In the genomic region with DNA sequence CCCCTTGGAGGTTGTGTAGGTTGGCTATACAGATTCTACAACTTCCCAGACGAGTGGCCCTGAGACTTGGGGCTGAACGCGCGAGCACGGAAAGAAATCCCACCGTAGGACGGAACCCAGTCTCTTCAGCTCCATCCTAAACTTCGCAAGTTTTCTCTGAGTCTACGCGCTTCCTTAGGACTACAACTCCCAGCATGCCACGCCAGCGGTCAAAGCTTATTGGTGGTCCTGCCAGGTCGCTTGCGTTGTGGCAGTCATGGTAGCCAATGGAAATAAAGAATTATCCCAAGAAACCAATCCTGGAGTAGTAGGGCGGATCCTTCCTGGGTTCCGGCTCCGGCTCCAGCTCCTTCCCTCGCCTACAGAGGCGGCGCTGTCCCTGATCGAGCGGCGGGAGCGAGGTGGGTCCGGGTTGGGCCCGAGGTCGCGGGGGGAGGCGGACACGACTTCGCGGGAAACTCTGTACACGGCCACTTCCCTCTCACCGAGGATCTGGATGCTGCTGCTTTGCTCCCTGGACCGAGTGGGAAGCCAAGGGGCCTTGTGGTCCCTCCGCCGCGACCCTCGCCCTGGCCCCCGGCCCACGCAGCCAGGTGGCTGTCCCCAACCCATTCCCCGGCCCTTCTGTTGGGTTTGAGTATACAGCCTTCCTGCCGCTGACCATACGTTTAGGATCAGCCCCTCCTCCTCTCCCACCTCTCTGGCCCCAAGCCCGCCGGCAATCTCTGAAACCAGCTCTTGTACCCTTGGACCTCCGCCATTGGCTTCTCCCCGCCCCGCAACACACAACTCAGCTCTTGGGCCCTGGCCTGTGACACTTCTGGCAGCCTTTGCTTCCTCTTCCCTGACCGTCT, we compare ENCODE assay signal across 1 cellular context.
A peak's percentile ranks its signal among the peaks of the same experiment; 100 is the strongest.
TF ChIP-seq lines count a peak whose summit lies in the region.

A gene with protein sequence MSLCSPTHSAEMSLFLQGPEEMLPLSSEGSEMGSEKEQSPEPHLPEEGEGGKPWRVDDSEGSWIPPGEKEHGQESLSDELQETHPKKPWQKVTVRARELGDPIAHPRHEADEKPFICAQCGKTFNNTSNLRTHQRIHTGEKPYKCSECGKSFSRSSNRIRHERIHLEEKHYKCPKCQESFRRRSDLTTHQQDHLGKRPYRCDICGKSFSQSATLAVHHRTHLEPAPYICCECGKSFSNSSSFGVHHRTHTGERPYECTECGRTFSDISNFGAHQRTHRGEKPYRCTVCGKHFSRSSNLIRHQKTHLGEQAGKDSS (plus strand): TSS at position 357 of the 854 bp plus-strand sequence. CDS start 3,046 bp downstream, outside the sequence.

TF ChIP-seq in IMR-90, 13 proteins besides CTCF, POLR2A, EP300 and RAD21 (continued from another document):
- TF ChIP-seq USF2 (IDR thresholded peaks at IDR 0.05; ENCODE audit: low read depth, low read length): no peak
- TF ChIP-seq CHD1 (IDR thresholded peaks at IDR 0.05; ENCODE audit: low read depth, low read length): 0 out of 2 replicates have a peak, but pooled peaks have one; percentile 28
- TF ChIP-seq SMC3 (IDR thresholded peaks at IDR 0.05; ENCODE audit: low read depth, low read length): no peak
- TF ChIP-seq CEBPB (IDR thresholded peaks at IDR 0.05; ENCODE audit: low read depth, low read length): no peak
- no peak for TF ChIP-seq MXI1 (IDR thresholded peaks at IDR 0.05; ENCODE audit: borderline replicate concordance, low read depth, low read length)
- no peak for TF ChIP-seq MAFK (IDR thresholded peaks at IDR 0.05; ENCODE audit: low read depth, low read length)
